20 cellular contexts compared by ENCODE assay signal in the genomic region with DNA sequence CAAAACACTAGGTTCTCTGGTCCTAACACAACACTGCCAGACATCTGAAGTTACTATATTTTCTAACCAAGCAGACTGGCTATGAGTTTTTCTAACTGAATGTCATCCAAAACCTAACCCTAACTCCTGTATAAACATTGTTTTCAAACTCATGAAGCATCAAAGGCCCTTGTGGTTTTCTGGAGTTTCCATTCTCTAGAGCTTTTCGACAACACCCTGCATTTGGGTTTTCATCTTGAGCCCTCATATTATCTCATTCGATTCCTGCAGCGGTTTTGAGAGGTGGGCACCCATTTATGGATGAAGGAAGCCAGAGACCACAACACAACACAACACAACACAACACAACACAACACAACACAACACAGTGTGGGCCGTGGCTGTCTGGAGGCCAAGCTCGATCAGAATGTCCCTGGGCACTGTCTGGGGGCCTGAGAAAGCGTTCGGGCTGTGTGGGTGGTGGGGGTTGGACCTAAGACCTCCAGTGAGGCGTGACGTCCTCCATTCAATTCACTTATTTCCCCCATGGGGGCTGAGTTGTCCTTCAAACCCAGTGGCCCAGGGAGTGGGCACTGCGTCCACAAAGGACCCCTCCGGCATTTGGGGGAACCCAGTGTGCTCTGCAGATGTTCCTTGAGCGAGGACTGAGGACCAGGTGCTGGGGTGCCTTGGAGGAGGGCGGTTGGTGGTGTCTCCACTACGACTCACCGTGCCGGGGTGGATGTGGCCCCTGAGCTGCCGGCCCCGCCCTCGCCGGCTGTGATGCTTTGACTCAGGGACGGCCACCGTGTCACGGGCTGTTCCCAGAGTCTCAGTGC.
A peak's percentile ranks its signal among the peaks of the same experiment; 100 is the strongest.
DNase-seq lines count a peak whose midpoint lies in the region; ATAC-seq and TF ChIP-seq lines count a peak whose summit lies in the region.
"Had no signal": no experiment of that assay in that cellular context is flagged by ENCODE, and none has a peak within 500 bp of the region (broad histone marks: within the 10 kb centered on the region; RNA-seq: fewer than 3 reads in every experiment).

No MANE protein-coding gene starts in this region.

- TF ChIP-seq CTCF in chondrocyte (IDR thresholded peaks at IDR 0.05) = no peak

- peaks cover 7% of the 10 kb centered on the region for H3K4me1 Mint-ChIP-seq in T-helper 2 cell treated with Interferon-gamma antibody and Interleukin-4, amounts not matched to agents 5 μg/mL and 100 μg/mL, for 36 hours (ENCODE audit: low read depth)
- H3K4me1 Mint-ChIP-seq in chondrocyte (ENCODE audit: low read depth) = no peaks in the 10 kb centered on the region
- H3K4me1 Mint-ChIP-seq: stimulated activated naive B cell treated with anti-CD40 and anti-IgM and Interleukin-4, amounts not matched to agents 10 μg/mL and 1 μg/mL and 100 μg/mL, for 72 hours had no signal

- H3K27me3 Mint-ChIP-seq in T-helper 2 cell treated with Interferon-gamma antibody and Interleukin-4, amounts not matched to agents 5 μg/mL and 100 μg/mL, for 36 hours (ENCODE audit: low read depth) = no peaks in the 10 kb centered on the region
- H3K27me3 Mint-ChIP-seq in chondrocyte (ENCODE audit: low read depth) = peaks cover 3% of the 10 kb centered on the region
- H3K27me3 Mint-ChIP-seq: stimulated activated naive B cell treated with anti-CD40 and anti-IgM and Interleukin-4, amounts not matched to agents 10 μg/mL and 1 μg/mL and 100 μg/mL, for 72 hours had no signal

- DNase-seq in activated T-cell treated with anti-CD3 and anti-CD28 coated beads, Interleukin-2, amount 50 U/mL, for 48 hours = peak; percentile 25 to 38
- DNase-seq in activated T-cell treated with anti-CD3 and anti-CD28 coated beads for 4 hours = no peak
- no peak for DNase-seq in T-helper 2 cell treated with Interferon-gamma antibody and Interleukin-4, amounts not matched to agents 5 μg/mL and 100 μg/mL, for 36 hours (ENCODE audit: low spot score)
- peak; percentile 81 for DNase-seq in chondrocyte (ENCODE audit: low spot score)
- DNase-seq in stimulated activated naive CD8-positive, alpha-beta T cell treated with anti-CD3 and anti-CD28 coated beads, Interleukin-15, Interleukin-2, amounts not matched to agents 100 U/mL and 50 U/mL, for 24 hours = peak; percentile 9
- DNase-seq in NK-92 treated with Interleukin-12 subunit alpha and Interleukin-12 subunit beta, amount 100 ng/mL, for 24 hours (lab: John Stamatoyannopoulos, UW) = no peak
- DNase-seq: brain microvascular endothelial cell; colonic mucosa; DMS79 treated with DMSO at 0.1 percent for 48 hours; esophagus squamous epithelium; NCI-H1105; NCI-H2029 treated with DMSO at 0.1 percent for 48 hours; PC-9; SIG-M5; stimulated activated naive B cell treated with anti-CD40 and anti-IgM and Interleukin-4, amounts not matched to agents 10 μg/mL and 1 μg/mL and 100 μg/mL, for 72 hours; tibial artery had no signal

- H3K36me3 Mint-ChIP-seq in T-helper 2 cell treated with Interferon-gamma antibody and Interleukin-4, amounts not matched to agents 5 μg/mL and 100 μg/mL, for 36 hours (ENCODE audit: low read depth) = no peaks in the 10 kb centered on the region
- H3K36me3 Mint-ChIP-seq in chondrocyte (ENCODE audit: low read depth) = no peaks in the 10 kb centered on the region
- H3K36me3 Mint-ChIP-seq: stimulated activated naive B cell treated with anti-CD40 and anti-IgM and Interleukin-4, amounts not matched to agents 10 μg/mL and 1 μg/mL and 100 μg/mL, for 72 hours had no signal

- H3K4me3 Mint-ChIP-seq in T-helper 2 cell treated with Interferon-gamma antibody and Interleukin-4, amounts not matched to agents 5 μg/mL and 100 μg/mL, for 36 hours = peak overlapping the region; percentile 5
- no peak overlapping the region for H3K4me3 Mint-ChIP-seq in chondrocyte (ENCODE audit: unreplicated experiment)
- H3K4me3 Mint-ChIP-seq: stimulated activated naive B cell treated with anti-CD40 and anti-IgM and Interleukin-4, amounts not matched to agents 10 μg/mL and 1 μg/mL and 100 μg/mL, for 72 hours had no signal

- H3K27ac Mint-ChIP-seq in T-helper 2 cell treated with Interferon-gamma antibody and Interleukin-4, amounts not matched to agents 5 μg/mL and 100 μg/mL, for 36 hours = peak overlapping the region; percentile 56
- no peak overlapping the region for H3K27ac Mint-ChIP-seq in chondrocyte (ENCODE audit: unreplicated experiment)
- H3K27ac Mint-ChIP-seq: stimulated activated naive B cell treated with anti-CD40 and anti-IgM and Interleukin-4, amounts not matched to agents 10 μg/mL and 1 μg/mL and 100 μg/mL, for 72 hours had no signal

- ATAC-seq in stimulated activated naive CD8-positive, alpha-beta T cell treated with anti-CD3 and anti-CD28 coated beads, Interleukin-15, Interleukin-2, amounts not matched to agents 100 U/mL and 50 U/mL, for 24 hours = no peak
- no peak for ATAC-seq in GM21447 (IDR thresholded peaks at IDR 0.05; ENCODE audit: unreplicated experiment)
- no peak for ATAC-seq in SK-N-SH treated with all-trans-retinoic acid at 6 μM for 48 hours
- ATAC-seq: gastroesophageal sphincter; HCT116; stimulated activated naive B cell treated with anti-CD40 and anti-IgM and Interleukin-4, amounts not matched to agents 10 μg/mL and 1 μg/mL and 100 μg/mL, for 72 hours had no signal

- no peaks in the 10 kb centered on the region for H3K9me3 Mint-ChIP-seq in T-helper 2 cell treated with Interferon-gamma antibody and Interleukin-4, amounts not matched to agents 5 μg/mL and 100 μg/mL, for 36 hours
- no peaks in the 10 kb centered on the region for H3K9me3 Mint-ChIP-seq in chondrocyte (ENCODE audit: low read depth)
- H3K9me3 Mint-ChIP-seq: stimulated activated naive B cell treated with anti-CD40 and anti-IgM and Interleukin-4, amounts not matched to agents 10 μg/mL and 1 μg/mL and 100 μg/mL, for 72 hours had no signal

TF ChIP-seq in SK-N-SH treated with all-trans-retinoic acid at 6 μM for 48 hours, 23 proteins besides CTCF, POLR2A, EP300 and RAD21 (continues in another document):
- TF ChIP-seq BACH2 (CRISPR knock-in tag; IDR thresholded peaks at IDR 0.05; ENCODE audit: borderline replicate concordance) (no peak), ZFP30 (CRISPR knock-in tag; IDR thresholded peaks at IDR 0.05) (no peak), ZNF70 (CRISPR knock-in tag; IDR thresholded peaks at IDR 0.05) (no peak)
- TF ChIP-seq, protein P1, sequence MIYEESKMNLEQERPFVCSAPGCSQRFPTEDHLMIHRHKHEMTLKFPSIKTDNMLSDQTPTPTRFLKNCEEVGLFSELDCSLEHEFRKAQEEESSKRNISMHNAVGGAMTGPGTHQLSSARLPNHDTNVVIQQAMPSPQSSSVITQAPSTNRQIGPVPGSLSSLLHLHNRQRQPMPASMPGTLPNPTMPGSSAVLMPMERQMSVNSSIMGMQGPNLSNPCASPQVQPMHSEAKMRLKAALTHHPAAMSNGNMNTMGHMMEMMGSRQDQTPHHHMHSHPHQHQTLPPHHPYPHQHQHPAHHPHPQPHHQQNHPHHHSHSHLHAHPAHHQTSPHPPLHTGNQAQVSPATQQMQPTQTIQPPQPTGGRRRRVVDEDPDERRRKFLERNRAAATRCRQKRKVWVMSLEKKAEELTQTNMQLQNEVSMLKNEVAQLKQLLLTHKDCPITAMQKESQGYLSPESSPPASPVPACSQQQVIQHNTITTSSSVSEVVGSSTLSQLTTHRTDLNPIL (CRISPR knock-in tag; IDR thresholded peaks at IDR 0.05; ENCODE audit: low read depth) = no peak
- TF ChIP-seq, protein P2, sequence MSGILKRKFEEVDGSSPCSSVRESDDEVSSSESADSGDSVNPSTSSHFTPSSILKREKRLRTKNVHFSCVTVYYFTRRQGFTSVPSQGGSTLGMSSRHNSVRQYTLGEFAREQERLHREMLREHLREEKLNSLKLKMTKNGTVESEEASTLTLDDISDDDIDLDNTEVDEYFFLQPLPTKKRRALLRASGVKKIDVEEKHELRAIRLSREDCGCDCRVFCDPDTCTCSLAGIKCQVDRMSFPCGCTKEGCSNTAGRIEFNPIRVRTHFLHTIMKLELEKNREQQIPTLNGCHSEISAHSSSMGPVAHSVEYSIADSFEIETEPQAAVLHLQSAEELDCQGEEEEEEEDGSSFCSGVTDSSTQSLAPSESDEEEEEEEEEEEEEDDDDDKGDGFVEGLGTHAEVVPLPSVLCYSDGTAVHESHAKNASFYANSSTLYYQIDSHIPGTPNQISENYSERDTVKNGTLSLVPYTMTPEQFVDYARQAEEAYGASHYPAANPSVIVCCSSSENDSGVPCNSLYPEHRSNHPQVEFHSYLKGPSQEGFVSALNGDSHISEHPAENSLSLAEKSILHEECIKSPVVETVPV (CRISPR knock-in tag; IDR thresholded peaks at IDR 0.05) = no peak
- TF ChIP-seq, protein P3, sequence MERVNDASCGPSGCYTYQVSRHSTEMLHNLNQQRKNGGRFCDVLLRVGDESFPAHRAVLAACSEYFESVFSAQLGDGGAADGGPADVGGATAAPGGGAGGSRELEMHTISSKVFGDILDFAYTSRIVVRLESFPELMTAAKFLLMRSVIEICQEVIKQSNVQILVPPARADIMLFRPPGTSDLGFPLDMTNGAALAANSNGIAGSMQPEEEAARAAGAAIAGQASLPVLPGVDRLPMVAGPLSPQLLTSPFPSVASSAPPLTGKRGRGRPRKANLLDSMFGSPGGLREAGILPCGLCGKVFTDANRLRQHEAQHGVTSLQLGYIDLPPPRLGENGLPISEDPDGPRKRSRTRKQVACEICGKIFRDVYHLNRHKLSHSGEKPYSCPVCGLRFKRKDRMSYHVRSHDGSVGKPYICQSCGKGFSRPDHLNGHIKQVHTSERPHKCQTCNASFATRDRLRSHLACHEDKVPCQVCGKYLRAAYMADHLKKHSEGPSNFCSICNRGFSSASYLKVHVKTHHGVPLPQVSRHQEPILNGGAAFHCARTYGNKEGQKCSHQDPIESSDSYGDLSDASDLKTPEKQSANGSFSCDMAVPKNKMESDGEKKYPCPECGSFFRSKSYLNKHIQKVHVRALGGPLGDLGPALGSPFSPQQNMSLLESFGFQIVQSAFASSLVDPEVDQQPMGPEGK (CRISPR knock-in tag; IDR thresholded peaks at IDR 0.05; ENCODE audit: borderline replicate concordance) = no peak

Comparison
In these comparisons a context has a peak if more than half of its experiments do, and no peak if none do; other contexts are left out.
1. DNase-seq: peak in activated T-cell treated with anti-CD3 and anti-CD28 coated beads, Interleukin-2, amount 50 U/mL, for 48 hours (2 of 2), chondrocyte (single experiment) and stimulated activated naive CD8-positive, alpha-beta T cell treated with anti-CD3 and anti-CD28 coated beads, Interleukin-15, Interleukin-2, amounts not matched to agents 100 U/mL and 50 U/mL, for 24 hours (single experiment); none in activated T-cell treated with anti-CD3 and anti-CD28 coated beads for 4 hours (single experiment), T-helper 2 cell treated with Interferon-gamma antibody and Interleukin-4, amounts not matched to agents 5 μg/mL and 100 μg/mL, for 36 hours (single experiment) and NK-92 treated with Interleukin-12 subunit alpha and Interleukin-12 subunit beta, amount 100 ng/mL, for 24 hours (single experiment).